ENCODE assay signal across 2 cellular contexts in the genomic region with DNA sequence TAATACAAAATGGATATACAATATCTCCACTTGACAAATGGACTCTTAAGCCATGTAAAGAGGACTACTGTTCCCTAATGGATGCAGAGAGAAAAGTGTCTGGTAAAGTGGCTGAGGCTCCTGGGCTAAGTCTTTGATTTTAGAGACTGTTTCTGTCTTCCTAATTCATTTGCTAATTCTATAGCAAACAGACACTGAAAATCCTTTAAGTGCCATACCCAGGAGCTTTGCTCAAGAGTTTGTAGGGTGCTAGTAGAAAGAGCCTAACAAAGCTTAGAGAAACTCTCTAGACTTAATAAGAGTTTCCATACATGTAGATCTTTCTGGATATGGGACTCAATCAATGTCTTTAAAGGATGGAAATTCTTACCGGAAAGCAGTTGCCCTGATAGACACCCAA.
TF ChIP-seq lines count a peak whose summit lies in the region.

No MANE protein-coding gene starts in this region.

TF ChIP-seq in SK-N-SH, 30 proteins besides CTCF, POLR2A, EP300 and RAD21 (continued from another document):
- TF ChIP-seq REST (IDR thresholded peaks at IDR 0.05; ENCODE audit: low read depth, low read length) (no peak), RXRA (IDR thresholded peaks at IDR 0.05; ENCODE audit: borderline replicate concordance, low read depth) (no peak), SIN3A (IDR thresholded peaks at IDR 0.05; ENCODE audit: borderline replicate concordance, low read depth, low read length) (no peak), TCF12 (IDR thresholded peaks at IDR 0.05) (no peak), YY1 (IDR thresholded peaks at IDR 0.05; ENCODE audit: low read depth) (no peak), NRF1 (IDR thresholded peaks at IDR 0.05; ENCODE audit: low read depth, low read length) (no peak), MXI1 (IDR thresholded peaks at IDR 0.05; ENCODE audit: low read depth, low read length) (no peak), NFIC (IDR thresholded peaks at IDR 0.05; ENCODE audit: borderline replicate concordance) (no peak), CHD2 (IDR thresholded peaks at IDR 0.05; ENCODE audit: low read length, partially characterized antibody) (no peak), GATA2 (CRISPR knock-in tag; IDR thresholded peaks at IDR 0.05) (no peak), SMC3 (IDR thresholded peaks at IDR 0.05; ENCODE audit: low read depth, low read length) (no peak), MEF2A (IDR thresholded peaks at IDR 0.05; ENCODE audit: borderline replicate concordance, low read depth) (no peak)
- TF ChIP-seq, protein P1, sequence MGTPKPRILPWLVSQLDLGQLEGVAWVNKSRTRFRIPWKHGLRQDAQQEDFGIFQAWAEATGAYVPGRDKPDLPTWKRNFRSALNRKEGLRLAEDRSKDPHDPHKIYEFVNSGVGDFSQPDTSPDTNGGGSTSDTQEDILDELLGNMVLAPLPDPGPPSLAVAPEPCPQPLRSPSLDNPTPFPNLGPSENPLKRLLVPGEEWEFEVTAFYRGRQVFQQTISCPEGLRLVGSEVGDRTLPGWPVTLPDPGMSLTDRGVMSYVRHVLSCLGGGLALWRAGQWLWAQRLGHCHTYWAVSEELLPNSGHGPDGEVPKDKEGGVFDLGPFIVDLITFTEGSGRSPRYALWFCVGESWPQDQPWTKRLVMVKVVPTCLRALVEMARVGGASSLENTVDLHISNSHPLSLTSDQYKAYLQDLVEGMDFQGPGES (IDR thresholded peaks at IDR 0.05; ENCODE audit: low read depth, low read length) = no peak
- TF ChIP-seq, protein P2, sequence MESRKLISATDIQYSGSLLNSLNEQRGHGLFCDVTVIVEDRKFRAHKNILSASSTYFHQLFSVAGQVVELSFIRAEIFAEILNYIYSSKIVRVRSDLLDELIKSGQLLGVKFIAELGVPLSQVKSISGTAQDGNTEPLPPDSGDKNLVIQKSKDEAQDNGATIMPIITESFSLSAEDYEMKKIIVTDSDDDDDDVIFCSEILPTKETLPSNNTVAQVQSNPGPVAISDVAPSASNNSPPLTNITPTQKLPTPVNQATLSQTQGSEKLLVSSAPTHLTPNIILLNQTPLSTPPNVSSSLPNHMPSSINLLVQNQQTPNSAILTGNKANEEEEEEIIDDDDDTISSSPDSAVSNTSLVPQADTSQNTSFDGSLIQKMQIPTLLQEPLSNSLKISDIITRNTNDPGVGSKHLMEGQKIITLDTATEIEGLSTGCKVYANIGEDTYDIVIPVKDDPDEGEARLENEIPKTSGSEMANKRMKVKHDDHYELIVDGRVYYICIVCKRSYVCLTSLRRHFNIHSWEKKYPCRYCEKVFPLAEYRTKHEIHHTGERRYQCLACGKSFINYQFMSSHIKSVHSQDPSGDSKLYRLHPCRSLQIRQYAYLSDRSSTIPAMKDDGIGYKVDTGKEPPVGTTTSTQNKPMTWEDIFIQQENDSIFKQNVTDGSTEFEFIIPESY (IDR thresholded peaks at IDR 0.05; ENCODE audit: borderline replicate concordance, low read depth) = no peak

TF ChIP-seq in SK-N-SH treated with all-trans-retinoic acid at 6 μM for 48 hours, 23 proteins besides CTCF, POLR2A, EP300 and RAD21 (continued from another document):
- TF ChIP-seq, protein P3, sequence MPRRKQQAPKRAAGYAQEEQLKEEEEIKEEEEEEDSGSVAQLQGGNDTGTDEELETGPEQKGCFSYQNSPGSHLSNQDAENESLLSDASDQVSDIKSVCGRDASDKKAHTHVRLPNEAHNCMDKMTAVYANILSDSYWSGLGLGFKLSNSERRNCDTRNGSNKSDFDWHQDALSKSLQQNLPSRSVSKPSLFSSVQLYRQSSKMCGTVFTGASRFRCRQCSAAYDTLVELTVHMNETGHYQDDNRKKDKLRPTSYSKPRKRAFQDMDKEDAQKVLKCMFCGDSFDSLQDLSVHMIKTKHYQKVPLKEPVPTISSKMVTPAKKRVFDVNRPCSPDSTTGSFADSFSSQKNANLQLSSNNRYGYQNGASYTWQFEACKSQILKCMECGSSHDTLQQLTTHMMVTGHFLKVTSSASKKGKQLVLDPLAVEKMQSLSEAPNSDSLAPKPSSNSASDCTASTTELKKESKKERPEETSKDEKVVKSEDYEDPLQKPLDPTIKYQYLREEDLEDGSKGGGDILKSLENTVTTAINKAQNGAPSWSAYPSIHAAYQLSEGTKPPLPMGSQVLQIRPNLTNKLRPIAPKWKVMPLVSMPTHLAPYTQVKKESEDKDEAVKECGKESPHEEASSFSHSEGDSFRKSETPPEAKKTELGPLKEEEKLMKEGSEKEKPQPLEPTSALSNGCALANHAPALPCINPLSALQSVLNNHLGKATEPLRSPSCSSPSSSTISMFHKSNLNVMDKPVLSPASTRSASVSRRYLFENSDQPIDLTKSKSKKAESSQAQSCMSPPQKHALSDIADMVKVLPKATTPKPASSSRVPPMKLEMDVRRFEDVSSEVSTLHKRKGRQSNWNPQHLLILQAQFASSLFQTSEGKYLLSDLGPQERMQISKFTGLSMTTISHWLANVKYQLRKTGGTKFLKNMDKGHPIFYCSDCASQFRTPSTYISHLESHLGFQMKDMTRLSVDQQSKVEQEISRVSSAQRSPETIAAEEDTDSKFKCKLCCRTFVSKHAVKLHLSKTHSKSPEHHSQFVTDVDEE (CRISPR knock-in tag; IDR thresholded peaks at IDR 0.05) = no peak
